21 cellular contexts compared by ENCODE assay signal in genomic region chr15:91946075-91946474, GRCh38.
DNase-seq lines count a peak whose midpoint lies in the region; ATAC-seq and TF ChIP-seq lines count a peak whose summit lies in the region.
"Had no signal": no experiment of that assay in that cellular context is flagged by ENCODE, and none has a peak within 500 bp of the region (broad histone marks: within the 10 kb centered on the region; RNA-seq: fewer than 3 reads in every experiment).

No MANE protein-coding gene starts in this region.

- peak; percentile 55 for DNase-seq in G401 (ENCODE audit: low spot score)
- peak; percentile 71 for DNase-seq in NCI-H524 treated with DMSO at 0.1 percent for 48 hours (lab: John Stamatoyannopoulos, UW)
- peak in 1 of 10 donors; percentile 44 for DNase-seq in dorsolateral prefrontal cortex
- DNase-seq in spleen: no peak
- DNase-seq in cortex of kidney (lab: John Stamatoyannopoulos, UW): no peak
- no peak for DNase-seq in NCI-H2081 (lab: John Stamatoyannopoulos, UW)
- DNase-seq: activated CD8-positive, alpha-beta memory T cell treated with anti-CD3 and anti-CD28 coated beads, Interleukin-2, amount 50 U/mL, for 4 hours; activated naive CD8-positive, alpha-beta T cell treated with anti-CD3 and anti-CD28 coated beads for 36 hours; CD8-positive, alpha-beta T cell; DMS79 treated with DMSO at 0.1 percent for 48 hours; effector memory CD4-positive, alpha-beta T cell; gastrocnemius medialis; KG1; kidney glomerular epithelial cell; NCI-H2227 treated with DMSO at 0.1 percent for 48 hours; NCI-H82; PC-3; posterior cingulate gyrus had no signal

- H3K36me3 ChIP-seq in spleen: no peaks in the 10 kb centered on the region
- H3K36me3 ChIP-seq: gastrocnemius medialis had no signal

- TF ChIP-seq CTCF in dorsolateral prefrontal cortex (IDR thresholded peaks at IDR 0.05 in 54 of 56, conservative IDR thresholded peaks at IDR 0.05 in 2 of 56; ENCODE audit: low read depth in 1 of 56, partially characterized antibody in 56 of 56): no peak
- TF ChIP-seq CTCF in spleen (IDR thresholded peaks at IDR 0.05 in 8 of 11, conservative IDR thresholded peaks at IDR 0.05 in 3 of 11): no peak

- H3K27ac ChIP-seq in dorsolateral prefrontal cortex (peak overlapping the region in 36 of 59 donors; percentile 2 to 81 (median 39)), spleen (peak overlapping the region; percentile 14 to 86 (median 76))
- H3K27ac ChIP-seq: VCaP had no signal

- no peaks in the 10 kb centered on the region for H3K27me3 ChIP-seq in dorsolateral prefrontal cortex
- H3K27me3 ChIP-seq in spleen (replicated peaks in 1 of 7): peaks cover 0 to 10% (median 0%) of the 10 kb centered on the region in 7 donors
- H3K27me3 ChIP-seq: gastrocnemius medialis had no signal

- peaks cover 37 to 100% (median 71%) of the 10 kb centered on the region in 6 donors for H3K4me1 ChIP-seq in spleen

- no peak for TF ChIP-seq POLR2A in spleen (IDR thresholded peaks at IDR 0.05)

- WGBS in spleen, 5 donors: 50 to 68% (median 62%) methylated on average over 6 of the region's 6 CpGs

- intact Hi-C loops in dorsolateral prefrontal cortex (cut with DNase I) (loop anchor here in 1 of 2 donors (5.0 to 10.0 kb wide), 3 partner anchors 51 to 641 kb away; no protein-coding TSS in a partner anchor), spleen (cut with DNase I; ENCODE audit: low total_unique reads) (no loop called here)

- no peak overlapping the region for H3K4me3 ChIP-seq in dorsolateral prefrontal cortex
- H3K4me3 ChIP-seq in spleen: no peak overlapping the region
- H3K4me3 ChIP-seq: gastrocnemius medialis had no signal

- no peak for ATAC-seq in HG02610 (IDR thresholded peaks at IDR 0.05; ENCODE audit: unreplicated experiment)
- ATAC-seq: CD8-positive, alpha-beta T cell; esophagus mucosa; gastrocnemius medialis; PC-3 had no signal

- H3K9me3 ChIP-seq in spleen: no peaks in the 10 kb centered on the region
- H3K9me3 ChIP-seq: gastrocnemius medialis had no signal

- in situ Hi-C loops in G401 (cut with HindIII; ENCODE audit: low sequenced_read_pairs): no loop called here

Comparison
In these comparisons a context has a peak if more than half of its experiments do, and no peak if none do; other contexts are left out.
1. DNase-seq: peak in G401 (single experiment) and NCI-H524 treated with DMSO at 0.1 percent for 48 hours (single experiment); none in spleen (single experiment), cortex of kidney (single experiment) and NCI-H2081 (0 of 2).